Comparison of ENCODE assay signal across 22 cellular contexts in genomic region chr19:55246462-55247451, GRCh38. TPM values are rescaled to one million over a fixed set of nuclear protein-coding genes. Genes with fewer than 3 reads are reported as not detected.
DNase-seq lines count a peak whose midpoint lies in the region; TF ChIP-seq lines count a peak whose summit lies in the region.
"Had no signal": no experiment of that assay in that cellular context is flagged by ENCODE, and none has a peak within 500 bp of the region (broad histone marks: within the 10 kb centered on the region; RNA-seq: fewer than 3 reads in every experiment).

No MANE protein-coding gene starts in this region.

- WGBS in neuronal stem cell (ENCODE audit: extremely low coverage in 2 of 2, insufficient read length in 2 of 2, insufficient replicate concordance in 1 of 2), 2 donors: no CpG with 5 or more reads among the region's 40 CpGs

- H3K9ac ChIP-seq in neuronal stem cell (ENCODE audit: low read depth, low read length, poor library complexity): peak overlapping the region; percentile 81

- H3K9me3 ChIP-seq in HEK293 (ENCODE audit: control insufficient read depth, insufficient read depth, low read depth, low read length): no peaks in the 10 kb centered on the region
- peaks cover 0 to 2% of the 10 kb centered on the region in 2 donors for H3K9me3 ChIP-seq in neuronal stem cell (replicated peaks in 1 of 2; ENCODE audit: control insufficient read depth in 2 of 2, insufficient read depth in 1 of 2, low read depth in 1 of 2, low read length in 2 of 2)
- H3K9me3 ChIP-seq: body of pancreas, left lung, upper lobe of left lung had no signal

- no peak for TF ChIP-seq CTCF in Calu3 (IDR thresholded peaks at IDR 0.05; ENCODE audit: unreplicated experiment)
- no peak for TF ChIP-seq CTCF in HEK293 (tag by site-specific recombination; IDR thresholded peaks at IDR 0.05)

- no peak overlapping the region for H4K8ac ChIP-seq in neuronal stem cell (ENCODE audit: low read depth, low read length)

- POLR2A ChIA-PET in HEK293 (lab: Yijun Ruan, JAX): no interaction called here

- H3K27ac ChIP-seq in HEK293 (ENCODE audit: extremely low read depth, low read depth, low read length): 0 out of 2 replicates have a peak overlapping the region, but pooled peaks have one; percentile 36
- H3K27ac ChIP-seq in neuronal stem cell (replicated peaks; ENCODE audit: low read length): no peak overlapping the region
- H3K27ac ChIP-seq: body of pancreas, left lung, upper lobe of left lung had no signal

- peak overlapping the region; percentile 80 for H3K23ac ChIP-seq in neuronal stem cell (ENCODE audit: low read depth, low read length, poor library complexity)

- H3K27me3 Mint-ChIP-seq in Calu3 (ENCODE audit: unreplicated experiment): no peaks in the 10 kb centered on the region
- no peaks in the 10 kb centered on the region for H3K27me3 Mint-ChIP-seq in dendritic cell treated with granulocyte-macrophage colony-stimulating factor and Interleukin-4, amounts not matched to agents 40 ng/mL and 50 ng/mL, for 4 days
- H3K27me3 Mint-ChIP-seq: activated T-cell treated with anti-CD3 and anti-CD28 coated beads, Interleukin-2, amount 50 U/mL, for 24 hours had no signal

- no peak overlapping the region for H3K4me2 ChIP-seq in neuronal stem cell (ENCODE audit: insufficient read depth, low read length, poor library complexity, severe bottlenecking)

- CTCF ChIA-PET in Calu3 (lab: Charles Lee) (interaction anchor here (1.3 kb wide), 1 partner anchor 38 kb away, joined by 3 read pairs; the partner anchor contains the start of gene PTPRH), HEK293 (lab: Yijun Ruan, JAX) (interaction anchor here (0.6 kb wide), 2 partner anchors 30 to 1128 kb away, joined by 3 to 4 read pairs; no protein-coding TSS in a partner anchor)

- no peak overlapping the region for H2BK5ac ChIP-seq in neuronal stem cell (ENCODE audit: low read length)

- H3K4ac ChIP-seq in neuronal stem cell (ENCODE audit: low read length): no peak overlapping the region

- H3K79me1 ChIP-seq in neuronal stem cell (ENCODE audit: low read depth, low read length): peaks cover 28% of the 10 kb centered on the region

- H3K4me3 ChIP-seq in HEK293 (ENCODE audit: low read depth, low read length): no peak overlapping the region
- peak overlapping the region in 1 of 2 donors; percentile 45 for H3K4me3 ChIP-seq in neuronal stem cell (ENCODE audit: low read length in 2 of 2)
- H3K4me3 ChIP-seq: body of pancreas, dorsolateral prefrontal cortex, left lung, upper lobe of left lung had no signal

- peaks cover 32 to 77% of the 10 kb centered on the region in 2 experiments; a peak in 2 of 3 replicates for H3K36me3 ChIP-seq in HEK293 (ENCODE audit: control insufficient read depth in 2 of 2, insufficient read depth in 1 of 2, low read length in 2 of 2)
- peaks cover 38 to 66% of the 10 kb centered on the region in 2 donors for H3K36me3 ChIP-seq in neuronal stem cell (replicated peaks in 1 of 2; ENCODE audit: control insufficient read depth in 2 of 2, insufficient read depth in 2 of 2, low read length in 2 of 2)

- no peak overlapping the region for H2BK120ac ChIP-seq in neuronal stem cell (ENCODE audit: low read depth, low read length)

- no peak for DNase-seq in Calu3
- DNase-seq in neuronal stem cell (ENCODE audit: low spot score): no peak
- no peak for DNase-seq in effector CD4-positive, alpha-beta T cell
- no peak for DNase-seq in NCI-H1694 (lab: John Stamatoyannopoulos, UW)
- DNase-seq in GF-D8 (lab: John Stamatoyannopoulos, UW): no peak
- DNase-seq: activated CD4-positive, alpha-beta T cell treated with anti-CD3 and anti-CD28 coated beads for 4 hours; activated T-cell treated with anti-CD3 and anti-CD28 coated beads, Interleukin-2, amount 50 U/mL, for 24 hours; dorsolateral prefrontal cortex; KG1; MM.1S; NCI-H2081; NCI-H774; RPMI8226; stimulated activated CD4-positive, alpha-beta T cell treated with anti-CD3 and anti-CD28 coated beads, Interleukin-2, amount 100 ng/mL, for 48 hours had no signal

- H4K91ac ChIP-seq in neuronal stem cell (ENCODE audit: low read depth, low read length, poor library complexity): no peak overlapping the region

- H2AK5ac ChIP-seq in neuronal stem cell (ENCODE audit: low read depth, low read length): no peak overlapping the region

- intact Hi-C loops in Calu3 (cut with micrococcal nuclease; ENCODE audit: unreplicated experiment): no loop called here
- intact Hi-C loops in dendritic cell treated with granulocyte-macrophage colony-stimulating factor and Interleukin-4, amounts not matched to agents 40 ng/mL and 50 ng/mL, for 4 days (cut with micrococcal nuclease): no loop called here

- peak overlapping the region; percentile 42 for H2BK12ac ChIP-seq in neuronal stem cell (ENCODE audit: low read length)

- no TSS peak for BruUV-seq in Calu3 (replicated peaks; lab: Mats Ljungman, UMichigan)

- no peaks in the 10 kb centered on the region for H3K9me3 Mint-ChIP-seq in Calu3 (ENCODE audit: low read depth, unreplicated experiment)
- no peaks in the 10 kb centered on the region for H3K9me3 Mint-ChIP-seq in dendritic cell treated with granulocyte-macrophage colony-stimulating factor and Interleukin-4, amounts not matched to agents 40 ng/mL and 50 ng/mL, for 4 days
- H3K9me3 Mint-ChIP-seq: activated T-cell treated with anti-CD3 and anti-CD28 coated beads, Interleukin-2, amount 50 U/mL, for 24 hours; CD14-positive monocyte; nephron had no signal

- H3K4me1 Mint-ChIP-seq in Calu3 (ENCODE audit: low read depth, unreplicated experiment): peaks cover 34% of the 10 kb centered on the region
- H3K4me1 Mint-ChIP-seq in dendritic cell treated with granulocyte-macrophage colony-stimulating factor and Interleukin-4, amounts not matched to agents 40 ng/mL and 50 ng/mL, for 4 days (ENCODE audit: low read depth): peaks cover 72% of the 10 kb centered on the region
- H3K4me1 Mint-ChIP-seq: nephron had no signal

- no peak overlapping the region for H2AFZ ChIP-seq in neuronal stem cell (ENCODE audit: low read length)

- H3K4me3 Mint-ChIP-seq in Calu3 (ENCODE audit: low read depth, unreplicated experiment): no peak overlapping the region
- no peak overlapping the region for H3K4me3 Mint-ChIP-seq in dendritic cell treated with granulocyte-macrophage colony-stimulating factor and Interleukin-4, amounts not matched to agents 40 ng/mL and 50 ng/mL, for 4 days
- H3K4me3 Mint-ChIP-seq: activated T-cell treated with anti-CD3 and anti-CD28 coated beads, Interleukin-2, amount 50 U/mL, for 24 hours; CD14-positive monocyte; nephron had no signal

- H3K4me1 ChIP-seq in HEK293 (ENCODE audit: control insufficient read depth, insufficient read depth, low read length) (no peaks in the 10 kb centered on the region), neuronal stem cell (ENCODE audit: control insufficient read depth in 2 of 2, insufficient read depth in 1 of 2, low read depth in 1 of 2, low read length in 2 of 2) (no peaks in the 10 kb centered on the region)
- H3K4me1 ChIP-seq: body of pancreas had no signal

- H3K27ac Mint-ChIP-seq in Calu3 (ENCODE audit: unreplicated experiment): peak overlapping the region; percentile 33
- H3K27ac Mint-ChIP-seq in dendritic cell treated with granulocyte-macrophage colony-stimulating factor and Interleukin-4, amounts not matched to agents 40 ng/mL and 50 ng/mL, for 4 days: peak overlapping the region; percentile 72
- H3K27ac Mint-ChIP-seq: nephron had no signal

- no peak overlapping the region for H3K14ac ChIP-seq in neuronal stem cell (ENCODE audit: low read length)

- H2BK15ac ChIP-seq in neuronal stem cell (ENCODE audit: low read length): no peak overlapping the region

- no peaks in the 10 kb centered on the region for H3K27me3 ChIP-seq in neuronal stem cell (ENCODE audit: control insufficient read depth in 3 of 3, insufficient read depth in 3 of 3, low read depth in 1 of 3, low read length in 3 of 3)
- H3K27me3 ChIP-seq: body of pancreas, dorsolateral prefrontal cortex, left lung, upper lobe of left lung had no signal

- H3K36me3 Mint-ChIP-seq in Calu3 (ENCODE audit: insufficient read depth, unreplicated experiment): peaks cover 51% of the 10 kb centered on the region
- H3K36me3 Mint-ChIP-seq in dendritic cell treated with granulocyte-macrophage colony-stimulating factor and Interleukin-4, amounts not matched to agents 40 ng/mL and 50 ng/mL, for 4 days (ENCODE audit: low read depth): peaks cover 89% of the 10 kb centered on the region

- H3K18ac ChIP-seq in neuronal stem cell (ENCODE audit: low read length): no peak overlapping the region

TF ChIP-seq in HEK293, 187 proteins besides CTCF, POLR2A, EP300 and RAD21 (continues in another document):
- TF ChIP-seq BCL11A (tag by site-specific recombination; IDR thresholded peaks at IDR 0.05; ENCODE audit: low read depth) (no peak), ZEB2 (tag by site-specific recombination; IDR thresholded peaks at IDR 0.05) (no peak), ZNF132 (tag by site-specific recombination; IDR thresholded peaks at IDR 0.05; ENCODE audit: borderline replicate concordance) (no peak), ELK4 (IDR thresholded peaks at IDR 0.05; ENCODE audit: borderline replicate concordance, low read depth, low read length) (no peak), GLIS2 (tag by site-specific recombination; IDR thresholded peaks at IDR 0.05) (no peak), ZNF223 (tag by site-specific recombination; IDR thresholded peaks at IDR 0.05) (no peak)

RNA-seq across cellular contexts. Expression of gene PPP6R1, which starts 12.1 kb away (rescaled TPM):
- 126 and 132 TPM in 2 replicates for total RNA-seq in Calu3 (2022)
- polyA plus RNA-seq in neuronal stem cell (2013, experiment 1 of 2): 33.0 TPM
- polyA plus RNA-seq in neuronal stem cell (2013, experiment 2 of 2): 32.6 TPM

RNA-seq across cellular contexts. Expression of gene TMEM86B, which starts 18.2 kb away (rescaled TPM):
- 14.3 and 14.7 TPM in 2 replicates for total RNA-seq in Calu3 (2022)
- polyA plus RNA-seq in neuronal stem cell (2013, experiment 1 of 2): 3.0 TPM
- 3.0 TPM for polyA plus RNA-seq in neuronal stem cell (2013, experiment 2 of 2)

RNA-seq across cellular contexts. Expression of gene HSPBP1, which starts 33.2 kb away (rescaled TPM):
- 72.0 and 72.8 TPM in 2 replicates for total RNA-seq in Calu3 (2022)
- 32.8 TPM for polyA plus RNA-seq in neuronal stem cell (2013, experiment 1 of 2)
- 30.1 TPM for polyA plus RNA-seq in neuronal stem cell (2013, experiment 2 of 2)

RNA-seq across cellular contexts. Expression of gene BRSK1, which starts 37.0 kb away (rescaled TPM):
- total RNA-seq in Calu3 (2022): 3.4 and 3.8 TPM in 2 replicates
- 30.5 TPM for polyA plus RNA-seq in neuronal stem cell (2013, experiment 1 of 2)
- polyA plus RNA-seq in neuronal stem cell (2013, experiment 2 of 2): 31.6 TPM
- polyA plus RNA-seq: CD14-positive monocyte had no signal

RNA-seq across cellular contexts. Expression of gene PTPRH, which starts 37.5 kb away (rescaled TPM):
- 34.6 and 43.2 TPM in 2 replicates for total RNA-seq in Calu3 (2022)
- 0.29 TPM for polyA plus RNA-seq in neuronal stem cell (2013, experiment 1 of 2)
- polyA plus RNA-seq in neuronal stem cell (2013, experiment 2 of 2): 0.17 TPM
- total RNA-seq: T-helper 2 cell treated with Interferon-gamma antibody and Interleukin-4, amounts not matched to agents 100 ng/mL and 5 ng/mL, for 36 hours had no signal
